ENCODE assay signal across 13 cellular contexts in the genomic region with DNA sequence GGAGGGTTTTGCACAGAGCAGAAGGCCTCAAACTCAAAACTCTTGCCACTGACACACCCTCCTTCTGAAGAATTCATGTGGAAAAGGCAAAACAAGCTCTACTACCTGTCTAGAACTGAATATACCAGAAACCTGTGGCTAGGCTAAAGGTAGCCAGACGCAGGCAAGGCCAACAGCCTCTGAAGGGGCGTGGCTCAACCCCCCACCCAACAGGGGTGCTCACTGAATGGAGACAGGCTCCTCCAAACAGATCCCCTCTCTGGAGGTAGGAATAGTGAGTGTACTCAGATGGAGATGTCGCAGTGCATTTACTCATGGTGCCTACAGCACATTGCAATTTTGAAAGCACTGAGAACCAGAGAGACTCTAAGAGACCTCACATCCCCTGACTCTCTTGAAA. TPM values are rescaled to one million over a fixed set of nuclear protein-coding genes. Genes with fewer than 3 reads are reported as not detected.
A peak's percentile ranks its signal among the peaks of the same experiment; 100 is the strongest.
DNase-seq lines count a peak whose midpoint lies in the region; ATAC-seq lines count a peak whose summit lies in the region.
"Had no signal": no experiment of that assay in that cellular context is flagged by ENCODE, and none has a peak within 500 bp of the region (broad histone marks: within the 10 kb centered on the region; RNA-seq: fewer than 3 reads in every experiment).

No MANE protein-coding gene starts in this region.

- H3K9me3 Mint-ChIP-seq in central memory CD8-positive, alpha-beta T cell: no peaks in the 10 kb centered on the region
- H3K9me3 Mint-ChIP-seq in stimulated activated naive CD8-positive, alpha-beta T cell treated with anti-CD3 and anti-CD28 coated beads, Interleukin-15, Interleukin-2, amounts not matched to agents 100 ng/mL and 50 ng/mL, for 24 hours: no peaks in the 10 kb centered on the region

- peak overlapping the region; percentile 93 for H3K4me3 Mint-ChIP-seq in T-helper 17 cell
- H3K4me3 Mint-ChIP-seq in central memory CD8-positive, alpha-beta T cell: peak overlapping the region; percentile 45
- peak overlapping the region; percentile 86 for H3K4me3 Mint-ChIP-seq in stimulated activated naive CD8-positive, alpha-beta T cell treated with anti-CD3 and anti-CD28 coated beads, Interleukin-15, Interleukin-2, amounts not matched to agents 100 ng/mL and 50 ng/mL, for 24 hours

- DNase-seq in activated T-cell treated with anti-CD3 and anti-CD28 coated beads, Interleukin-2, amount 50 U/mL, for 1 hour: peak; percentile 55
- no peak for DNase-seq in activated T-cell treated with anti-CD3 and anti-CD28 coated beads for 4 hours
- DNase-seq in T-helper 17 cell: no peak
- DNase-seq in central memory CD8-positive, alpha-beta T cell (ENCODE audit: low spot score in 2 of 2): no peak
- DNase-seq in NCI-H446 treated with DMSO at 0.1 percent for 48 hours (lab: John Stamatoyannopoulos, UW): no peak
- DNase-seq: ACHN, DMS 273 treated with DMSO at 0.1 percent for 48 hours, foreskin keratinocyte, sigmoid colon had no signal

- no peaks in the 10 kb centered on the region for H3K27me3 Mint-ChIP-seq in T-helper 17 cell
- no peaks in the 10 kb centered on the region for H3K27me3 Mint-ChIP-seq in central memory CD8-positive, alpha-beta T cell
- no peaks in the 10 kb centered on the region for H3K27me3 Mint-ChIP-seq in stimulated activated naive CD8-positive, alpha-beta T cell treated with anti-CD3 and anti-CD28 coated beads, Interleukin-15, Interleukin-2, amounts not matched to agents 100 ng/mL and 50 ng/mL, for 24 hours

- H3K36me3 Mint-ChIP-seq in T-helper 17 cell (ENCODE audit: low read depth): peaks cover 8% of the 10 kb centered on the region
- peaks cover 43% of the 10 kb centered on the region for H3K36me3 Mint-ChIP-seq in central memory CD8-positive, alpha-beta T cell (ENCODE audit: insufficient read depth)
- H3K36me3 Mint-ChIP-seq in stimulated activated naive CD8-positive, alpha-beta T cell treated with anti-CD3 and anti-CD28 coated beads, Interleukin-15, Interleukin-2, amounts not matched to agents 100 ng/mL and 50 ng/mL, for 24 hours (ENCODE audit: low read depth): peaks cover 16% of the 10 kb centered on the region

- peak overlapping the region; percentile 100 for H3K27ac Mint-ChIP-seq in T-helper 17 cell
- peak overlapping the region; percentile 61 for H3K27ac Mint-ChIP-seq in central memory CD8-positive, alpha-beta T cell (ENCODE audit: low read depth)
- peak overlapping the region; percentile 82 for H3K27ac Mint-ChIP-seq in stimulated activated naive CD8-positive, alpha-beta T cell treated with anti-CD3 and anti-CD28 coated beads, Interleukin-15, Interleukin-2, amounts not matched to agents 100 ng/mL and 50 ng/mL, for 24 hours

- ATAC-seq in T-helper 17 cell (no peak), GM19397 (IDR thresholded peaks at IDR 0.05; ENCODE audit: unreplicated experiment) (no peak), GM18909 (IDR thresholded peaks at IDR 0.05; ENCODE audit: poor library complexity, unreplicated experiment) (no peak)
- ATAC-seq in central memory CD8-positive, alpha-beta T cell (replicated peaks; ENCODE audit: extremely low read depth, poor library complexity, severe bottlenecking): no peak
- ATAC-seq: foreskin keratinocyte had no signal

- H3K9me3 ChIP-seq in T-helper 17 cell (ENCODE audit: control insufficient read depth, low read length, poor library complexity, severe bottlenecking): no peaks in the 10 kb centered on the region
- H3K9me3 ChIP-seq: neutrophil, sigmoid colon had no signal

- peaks cover 57% of the 10 kb centered on the region for H3K4me1 Mint-ChIP-seq in T-helper 17 cell
- peaks cover 60% of the 10 kb centered on the region for H3K4me1 Mint-ChIP-seq in central memory CD8-positive, alpha-beta T cell
- peaks cover 71% of the 10 kb centered on the region for H3K4me1 Mint-ChIP-seq in stimulated activated naive CD8-positive, alpha-beta T cell treated with anti-CD3 and anti-CD28 coated beads, Interleukin-15, Interleukin-2, amounts not matched to agents 100 ng/mL and 50 ng/mL, for 24 hours (ENCODE audit: low read depth)

RNA-seq across cellular contexts. Expression of a gene that starts 3.0 kb away (rescaled TPM):
- total RNA-seq in T-helper 17 cell: 100 to 1,000 TPM; 417 to 460 TPM
